In the genomic region with DNA sequence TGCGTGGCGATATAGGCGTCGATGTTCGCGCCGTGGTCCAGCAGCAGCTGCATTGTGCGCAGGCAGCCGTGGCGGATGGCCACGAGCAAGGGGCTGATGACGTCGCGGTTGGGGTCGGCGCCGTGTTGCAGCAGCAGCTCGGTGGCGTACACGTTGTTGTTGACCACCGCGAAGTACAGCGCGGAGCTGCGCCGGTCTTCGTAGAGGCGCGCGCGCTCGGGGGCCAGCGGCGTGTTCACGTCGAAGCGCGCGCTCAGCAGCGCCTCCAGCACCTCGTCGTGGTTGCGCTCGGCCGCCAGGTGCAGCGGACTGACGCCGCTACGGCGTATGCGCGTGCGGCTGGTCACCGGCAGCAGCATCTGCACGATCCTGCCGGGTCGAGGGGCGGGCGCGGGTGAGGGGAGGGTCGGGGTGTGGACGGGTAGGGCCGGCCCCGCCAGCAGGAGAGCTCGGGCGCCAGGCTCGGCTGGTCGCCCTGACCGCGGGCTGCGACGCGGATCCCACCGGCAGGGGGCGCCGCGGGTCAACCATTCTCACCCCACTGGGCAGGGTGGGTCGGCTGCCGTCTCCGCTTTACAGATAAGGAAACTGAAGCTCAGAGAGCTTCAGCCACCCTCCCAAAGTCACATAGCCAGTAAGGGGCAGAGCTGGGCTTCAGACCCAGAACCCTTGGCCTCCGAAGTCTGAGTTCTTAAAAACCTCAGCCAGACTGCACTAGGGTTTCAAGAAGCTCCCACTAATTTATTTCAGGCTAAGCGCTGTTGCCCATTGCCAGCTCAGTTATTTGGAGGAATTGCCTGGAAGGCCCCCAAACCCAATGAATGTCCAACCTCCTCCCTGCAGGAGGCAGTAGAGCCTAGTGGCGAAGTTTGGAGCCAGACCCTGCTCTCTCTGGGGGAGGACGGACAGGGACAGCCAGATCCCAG, we compare ENCODE assay signal across 1 cellular context.
A peak's percentile ranks its signal among the peaks of the same experiment; 100 is the strongest.
TF ChIP-seq lines count a peak whose summit lies in the region.

No MANE protein-coding gene starts in this region.

TF ChIP-seq in A549, 52 proteins besides CTCF, POLR2A, EP300 and RAD21 (continued from another document):
- TF ChIP-seq, protein P1, sequence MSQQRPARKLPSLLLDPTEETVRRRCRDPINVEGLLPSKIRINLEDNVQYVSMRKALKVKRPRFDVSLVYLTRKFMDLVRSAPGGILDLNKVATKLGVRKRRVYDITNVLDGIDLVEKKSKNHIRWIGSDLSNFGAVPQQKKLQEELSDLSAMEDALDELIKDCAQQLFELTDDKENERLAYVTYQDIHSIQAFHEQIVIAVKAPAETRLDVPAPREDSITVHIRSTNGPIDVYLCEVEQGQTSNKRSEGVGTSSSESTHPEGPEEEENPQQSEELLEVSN (IDR thresholded peaks at IDR 0.05; ENCODE audit: borderline replicate concordance, low read depth), result peak; percentile 83
